In genomic region chr7:36795451-36796021, GRCh38 we compare ENCODE assay signal across 18 cellular contexts.
DNase-seq lines count a peak whose midpoint lies in the region; ATAC-seq, FAIRE-seq and TF ChIP-seq lines count a peak whose summit lies in the region.
"Had no signal": no experiment of that assay in that cellular context is flagged by ENCODE, and none has a peak within 500 bp of the region (broad histone marks: within the 10 kb centered on the region; RNA-seq: fewer than 3 reads in every experiment).

No MANE protein-coding gene starts in this region.

- H3K4me1 Mint-ChIP-seq in T-cell (peaks cover 34 to 46% (median 39%) of the 10 kb centered on the region in 3 donors), immature natural killer cell (peaks cover 55 to 57% of the 10 kb centered on the region in 2 donors)

- TF ChIP-seq POLR2A in GM12891 (IDR thresholded peaks at IDR 0.05; ENCODE audit: low read depth, low read length): no peak

- peak; percentile 43 for FAIRE-seq in GM12891 (lab: Jason Lieb, UNC)

- H3K9me3 Mint-ChIP-seq in T-cell (no peaks in the 10 kb centered on the region), immature natural killer cell (no peaks in the 10 kb centered on the region)

- no peaks in the 10 kb centered on the region for H3K27me3 ChIP-seq in left lung
- H3K27me3 ChIP-seq: tibial nerve had no signal

- ATAC-seq in T-cell (replicated peaks in 1 of 4) (peak in 2 of 4 experiments; percentile 62 to 76), omental fat pad (ENCODE audit: low FRiP score) (peak; percentile 32), HG02763 (IDR thresholded peaks at IDR 0.05; ENCODE audit: unreplicated experiment) (no peak), left lung (no peak)
- ATAC-seq: SK-N-SH treated with all-trans-retinoic acid at 6 μM for 48 hours had no signal

- H3K4me3 ChIP-seq in left lung: no peak overlapping the region
- H3K4me3 ChIP-seq: PC-9, smooth muscle cell, tibial nerve had no signal

- H3K4me3 Mint-ChIP-seq in T-cell: no peak overlapping the region
- no peak overlapping the region for H3K4me3 Mint-ChIP-seq in immature natural killer cell
- H3K4me3 Mint-ChIP-seq: activated T-helper 1 cell treated with anti-CD3 and anti-CD28 coated beads, Interleukin-12 subunit alpha, Interleukin-12 subunit beta, Interleukin-2, Interleukin-4 antibody, amounts not matched to agents 30 ng/mL and 10 ng/mL and 1 ng/mL, durations not matched to agents 14 hours and 24 hours and 36 hours; HFFc6 had no signal

- H3K4me1 ChIP-seq in left lung: no peaks in the 10 kb centered on the region
- H3K4me1 ChIP-seq: tibial nerve had no signal

- DNase-seq in GM12891 (ENCODE audit: insufficient read length, low spot score) (no peak), T-cell (no peak), immature natural killer cell (no peak), omental fat pad (ENCODE audit: low spot score) (no peak), left lung (no peak), NCI-H2171 (lab: John Stamatoyannopoulos, UW) (no peak), amniotic stem cell (lab: John Stamatoyannopoulos, UW) (no peak)
- DNase-seq: activated CD4-positive, alpha-beta T cell treated with anti-CD3 and anti-CD28 coated beads, Interleukin-2, amount 50 U/mL, for 4 hours; DMS79; HFFc6; midbrain; NCI-H2029 treated with DMSO at 0.1 percent for 48 hours; PC-9 had no signal

- POLR2A ChIA-PET in T-cell (lab: Charles Lee): interaction anchor here (0.6 kb wide), 3 partner anchors 11 to 217 kb away, joined by 3 to 4 read pairs (median 4); no protein-coding TSS in a partner anchor

- H3K36me3 ChIP-seq in left lung: no peaks in the 10 kb centered on the region
- H3K36me3 ChIP-seq: tibial nerve had no signal

- intact Hi-C loops in left lung (cut with DNase I): no loop called here

- H3K36me3 Mint-ChIP-seq in T-cell (peaks cover 4% of the 10 kb centered on the region), immature natural killer cell (peaks cover 0 to 23% (median 3%) of the 10 kb centered on the region in 3 donors)

- CTCF ChIA-PET in T-cell (lab: Charles Lee): interaction anchor here (0.5 to 1.1 kb wide), 2 partner anchors 20 to 314 kb away, joined by 3 to 4 read pairs; no protein-coding TSS in a partner anchor

- H3K27me3 Mint-ChIP-seq in T-cell (no peaks in the 10 kb centered on the region), immature natural killer cell (ENCODE audit: low read depth in 3 of 3) (peaks cover 0 to 2% (median 0%) of the 10 kb centered on the region in 3 donors)

- no peaks in the 10 kb centered on the region for H3K9me3 ChIP-seq in left lung
- H3K9me3 ChIP-seq: tibial nerve had no signal

- H3K27ac ChIP-seq in left lung: no peak overlapping the region
- H3K27ac ChIP-seq: PC-9, tibial nerve had no signal

- H3K27ac Mint-ChIP-seq in T-cell: peak overlapping the region; percentile 74 to 77
- peak overlapping the region; percentile 22 to 80 (median 71) for H3K27ac Mint-ChIP-seq in immature natural killer cell
- H3K27ac Mint-ChIP-seq: activated T-helper 1 cell treated with anti-CD3 and anti-CD28 coated beads, Interleukin-12 subunit alpha, Interleukin-12 subunit beta, Interleukin-2, Interleukin-4 antibody, amounts not matched to agents 30 ng/mL and 10 ng/mL and 1 ng/mL, durations not matched to agents 14 hours and 24 hours and 36 hours; HFFc6 had no signal

- TF ChIP-seq CTCF in omental fat pad (IDR thresholded peaks at IDR 0.05) (no peak), left lung (IDR thresholded peaks at IDR 0.05) (no peak)

TF ChIP-seq in GM12891, 5 proteins besides CTCF, POLR2A, EP300 and RAD21:
- TF ChIP-seq POLR2AphosphoS5 (IDR thresholded peaks at IDR 0.05; ENCODE audit: low read depth, low read length) (no peak), PAX5 (IDR thresholded peaks at IDR 0.05; ENCODE audit: insufficient read depth, low read length, severe bottlenecking) (no peak), SPI1 (IDR thresholded peaks at IDR 0.05; ENCODE audit: low read depth, low read length) (no peak), TAF1 (IDR thresholded peaks at IDR 0.05; ENCODE audit: low read depth, low read length) (no peak)
